ENCODE assay signal across 18 cellular contexts in genomic region chr5:9922719-9923118, GRCh38.
A peak's percentile ranks its signal among the peaks of the same experiment; 100 is the strongest.
DNase-seq lines count a peak whose midpoint lies in the region; ATAC-seq and TF ChIP-seq lines count a peak whose summit lies in the region.
"Had no signal": no experiment of that assay in that cellular context is flagged by ENCODE, and none has a peak within 500 bp of the region (broad histone marks: within the 10 kb centered on the region; RNA-seq: fewer than 3 reads in every experiment).

No MANE protein-coding gene starts in this region.

- in situ Hi-C loops in Panc1 (cut with HindIII; ENCODE audit: low pct_unique_long_range_greater_than_20kb, low sequenced_read_pairs), result no loop called here

- H3K4me3 ChIP-seq in AG09309 (ENCODE audit: control insufficient read depth, low read depth, low read length) (no peak overlapping the region), GM12875 (ENCODE audit: low read depth, low read length) (no peak overlapping the region), Panc1 (ENCODE audit: low read depth in 2 of 2, low read length in 2 of 2) (no peak overlapping the region), fibroblast of villous mesenchyme (ENCODE audit: low read depth, low read length) (no peak overlapping the region)
- H3K4me3 ChIP-seq: BLaER1 treated with 17β-estradiol and CSF1 and Interleukin-3, amounts not matched to agents 10 nM and 100 nM; left lung; right lobe of liver had no signal

- CTCF ChIA-PET in Panc1 (lab: Charles Lee), result no interaction called here

- POLR2A ChIA-PET in Panc1 (lab: Charles Lee), result no interaction called here

- no TSS peak for BruUV-seq in Panc1 (replicated peaks; lab: Mats Ljungman, UMichigan)

- no peaks in the 10 kb centered on the region for H3K36me3 Mint-ChIP-seq in T-helper 2 cell treated with Interferon-gamma antibody and Interleukin-4, amounts not matched to agents 5 μg/mL and 100 μg/mL, for 36 hours (ENCODE audit: low read depth)

- no peaks in the 10 kb centered on the region for H3K4me1 Mint-ChIP-seq in T-helper 2 cell treated with Interferon-gamma antibody and Interleukin-4, amounts not matched to agents 5 μg/mL and 100 μg/mL, for 36 hours (ENCODE audit: low read depth)
- H3K4me1 Mint-ChIP-seq: activated T-helper 17 cell treated with anti-CD3 and anti-CD28 coated beads, Interleukin-2, amount 50 U/mL, for 72 hours had no signal

- no peak for ATAC-seq in Panc1
- ATAC-seq: activated T-helper 17 cell treated with anti-CD3 and anti-CD28 coated beads, Interleukin-2, amount 50 U/mL, for 72 hours; left lung; right lobe of liver; stimulated activated naive CD8-positive, alpha-beta T cell treated with anti-CD3 and anti-CD28 coated beads, Interleukin-15, Interleukin-2, amounts not matched to agents 100 U/mL and 50 U/mL, for 24 hours had no signal

- H3K4me3 Mint-ChIP-seq in T-helper 2 cell treated with Interferon-gamma antibody and Interleukin-4, amounts not matched to agents 5 μg/mL and 100 μg/mL, for 36 hours, result no peak overlapping the region
- H3K4me3 Mint-ChIP-seq: activated T-helper 17 cell treated with anti-CD3 and anti-CD28 coated beads, Interleukin-2, amount 50 U/mL, for 72 hours; nephron had no signal

- peaks cover 5% of the 10 kb centered on the region; the same call in 1 of the 2 replicates for H3K9me3 ChIP-seq in Panc1 (ENCODE audit: control insufficient read depth, insufficient read depth, low read depth, low read length)
- H3K9me3 ChIP-seq: right lobe of liver had no signal

- no peaks in the 10 kb centered on the region for H3K4me1 ChIP-seq in Panc1 (ENCODE audit: control insufficient read depth, insufficient read depth, low read length)
- H3K4me1 ChIP-seq: left lung, right lobe of liver had no signal

- H3K27me3 Mint-ChIP-seq in T-helper 2 cell treated with Interferon-gamma antibody and Interleukin-4, amounts not matched to agents 5 μg/mL and 100 μg/mL, for 36 hours (ENCODE audit: low read depth), result no peaks in the 10 kb centered on the region
- H3K27me3 Mint-ChIP-seq: activated T-helper 17 cell treated with anti-CD3 and anti-CD28 coated beads, Interleukin-2, amount 50 U/mL, for 72 hours had no signal

- no peak overlapping the region for H3K27ac Mint-ChIP-seq in T-helper 2 cell treated with Interferon-gamma antibody and Interleukin-4, amounts not matched to agents 5 μg/mL and 100 μg/mL, for 36 hours
- H3K27ac Mint-ChIP-seq: activated T-helper 17 cell treated with anti-CD3 and anti-CD28 coated beads, Interleukin-2, amount 50 U/mL, for 72 hours; nephron had no signal

- H3K27me3 ChIP-seq in Panc1 (ENCODE audit: control insufficient read depth, insufficient read depth, low read length), result no peaks in the 10 kb centered on the region
- H3K27me3 ChIP-seq: BLaER1 treated with 17β-estradiol and CSF1 and Interleukin-3, amounts not matched to agents 10 nM and 100 nM; left lung; right lobe of liver had no signal

- DNase-seq in AG09309 (ENCODE audit: low read depth), result no peak
- no peak for DNase-seq in Panc1 (ENCODE audit: low read depth, low spot score)
- no peak for DNase-seq in fibroblast of villous mesenchyme (ENCODE audit: low read depth)
- DNase-seq in GDM1 (lab: John Stamatoyannopoulos, UW), result no peak
- DNase-seq in amniotic stem cell (lab: John Stamatoyannopoulos, UW), result no peak
- no peak for DNase-seq in stimulated activated CD4-positive, alpha-beta T cell treated with anti-CD3 and anti-CD28 coated beads, Interleukin-12 subunit alpha, Interleukin-12 subunit beta, amount 100 ng/mL, for 4 hours
- no peak for DNase-seq in T-helper 2 cell treated with Interferon-gamma antibody and Interleukin-4, amounts not matched to agents 5 μg/mL and 100 μg/mL, for 36 hours (ENCODE audit: low spot score)
- DNase-seq: activated CD4-positive, alpha-beta T cell treated with anti-CD3 and anti-CD28 coated beads, Interleukin-2, amount 50 U/mL, for 4 hours; hippocampal formation; left lung; NCI-H1417; right lobe of liver; RPMI8226; stimulated activated naive CD8-positive, alpha-beta T cell treated with anti-CD3 and anti-CD28 coated beads, Interleukin-15, Interleukin-2, amounts not matched to agents 100 U/mL and 50 U/mL, for 24 hours had no signal

- no peak overlapping the region for H3K27ac ChIP-seq in Panc1 (ENCODE audit: low read length)
- H3K27ac ChIP-seq: BLaER1 treated with 17β-estradiol and CSF1 and Interleukin-3, amounts not matched to agents 10 nM and 100 nM; left lung; right lobe of liver had no signal

- peaks cover 40% of the 10 kb centered on the region for H3K9me3 Mint-ChIP-seq in T-helper 2 cell treated with Interferon-gamma antibody and Interleukin-4, amounts not matched to agents 5 μg/mL and 100 μg/mL, for 36 hours

- TF ChIP-seq CTCF in AG09309 (IDR thresholded peaks at IDR 0.05; ENCODE audit: control insufficient read depth, insufficient read depth, low read depth, low read length, missing control alignments) (peak; percentile 22), GM12875 (IDR thresholded peaks at IDR 0.05; ENCODE audit: borderline replicate concordance, insufficient read depth, low read depth, low read length) (0 out of 2 replicates have a peak, but pooled peaks have one; percentile 8), Panc1 (IDR thresholded peaks at IDR 0.05) (peak; percentile 48; the same call in 1 of the 2 replicates), fibroblast of villous mesenchyme (IDR thresholded peaks at IDR 0.05; ENCODE audit: insufficient read depth, low read depth, low read length) (peak; percentile 20)

- no peaks in the 10 kb centered on the region for H3K36me3 ChIP-seq in Panc1 (ENCODE audit: control insufficient read depth, insufficient read depth, low read length)
- H3K36me3 ChIP-seq: BLaER1 treated with 17β-estradiol and CSF1 and Interleukin-3, amounts not matched to agents 10 nM and 100 nM; left lung; right lobe of liver had no signal

- intact Hi-C loops in Panc1 (cut with micrococcal nuclease; ENCODE audit: unreplicated experiment), result no loop called here
